Comparison of ENCODE assay signal across 8 cellular contexts in the genomic region with DNA sequence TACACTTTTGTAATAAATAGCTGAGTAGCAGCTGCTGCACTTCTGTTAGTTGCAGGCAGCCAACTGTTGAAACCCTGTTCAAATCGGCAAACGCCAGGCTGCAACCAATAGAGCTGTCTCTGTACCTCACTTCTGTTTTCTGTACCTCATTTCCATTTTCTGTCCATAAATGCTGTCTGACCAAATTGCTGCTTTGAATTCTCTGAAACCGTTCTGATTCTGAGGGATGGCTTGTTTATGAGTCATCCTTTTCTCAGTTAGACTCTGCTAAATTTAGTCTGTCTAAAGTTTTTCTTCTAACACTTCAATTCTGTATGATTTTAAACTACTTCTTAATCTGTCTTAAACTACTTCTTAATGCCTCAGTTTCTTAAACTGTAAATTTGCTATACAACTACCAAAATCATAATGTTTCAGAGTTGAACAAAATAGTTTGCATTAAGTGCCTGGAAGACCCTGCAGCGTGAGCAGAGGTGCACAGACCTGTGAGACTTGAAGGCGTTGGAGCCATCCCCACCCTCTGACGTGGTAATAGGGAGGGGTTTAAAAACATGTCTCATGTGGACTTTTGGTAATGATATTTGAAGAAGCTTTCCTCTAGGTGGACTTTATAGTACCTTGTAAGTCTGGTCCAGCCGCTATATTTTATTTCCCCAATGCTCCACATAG. TPM values are rescaled to one million over a fixed set of nuclear protein-coding genes. Genes with fewer than 3 reads are reported as not detected.
DNase-seq lines count a peak whose midpoint lies in the region; ATAC-seq lines count a peak whose summit lies in the region.
"Had no signal": no experiment of that assay in that cellular context is flagged by ENCODE, and none has a peak within 500 bp of the region (broad histone marks: within the 10 kb centered on the region; RNA-seq: fewer than 3 reads in every experiment).

No MANE protein-coding gene starts in this region.

- DNase-seq in left colon, result no peak
- no peak for DNase-seq in OCI-M2 (lab: John Stamatoyannopoulos, UW; ENCODE audit: unreplicated experiment)
- DNase-seq in SIG-M5 (lab: John Stamatoyannopoulos, UW), result no peak
- DNase-seq in foreskin melanocyte, result no peak
- DNase-seq: heart right ventricle had no signal

- ATAC-seq in GM18909 (IDR thresholded peaks at IDR 0.05; ENCODE audit: poor library complexity, unreplicated experiment) (peak; percentile 77), GM21723 (IDR thresholded peaks at IDR 0.05; ENCODE audit: unreplicated experiment) (peak; percentile 88), HG03520 (IDR thresholded peaks at IDR 0.05; ENCODE audit: unreplicated experiment) (peak; percentile 73), left colon (peak; percentile 27)
- ATAC-seq: heart right ventricle had no signal

- intact Hi-C loops in left colon (cut with DNase I, micrococcal nuclease), result no loop called here

RNA-seq across cellular contexts. Expression of gene BTNL2, which starts 9.6 kb away (rescaled TPM):
- total RNA-seq in left colon, result not detected
- total RNA-seq: heart right ventricle had no signal

RNA-seq across cellular contexts. Expression of gene TSBP1, which starts 25.7 kb away (rescaled TPM):
- total RNA-seq in left colon, result not detected
- total RNA-seq: heart right ventricle had no signal

RNA-seq across cellular contexts. Expression of gene HLA-DRA, which starts 42.3 kb away (rescaled TPM):
- total RNA-seq in left colon, result 100 to 1,000 TPM in 1 of 2 donors, 10 to 100 TPM in 1; 29.3 to 159 TPM

Comparison
In these comparisons a context has a peak if more than half of its experiments do, and no peak if none do; other contexts are left out.
1. ATAC-seq: peak in every context shown above with its lines; median percentile 88 in GM21723; 77 in GM18909; 73 in HG03520; 27 in left colon.